22 cellular contexts compared by ENCODE assay signal in the genomic region with DNA sequence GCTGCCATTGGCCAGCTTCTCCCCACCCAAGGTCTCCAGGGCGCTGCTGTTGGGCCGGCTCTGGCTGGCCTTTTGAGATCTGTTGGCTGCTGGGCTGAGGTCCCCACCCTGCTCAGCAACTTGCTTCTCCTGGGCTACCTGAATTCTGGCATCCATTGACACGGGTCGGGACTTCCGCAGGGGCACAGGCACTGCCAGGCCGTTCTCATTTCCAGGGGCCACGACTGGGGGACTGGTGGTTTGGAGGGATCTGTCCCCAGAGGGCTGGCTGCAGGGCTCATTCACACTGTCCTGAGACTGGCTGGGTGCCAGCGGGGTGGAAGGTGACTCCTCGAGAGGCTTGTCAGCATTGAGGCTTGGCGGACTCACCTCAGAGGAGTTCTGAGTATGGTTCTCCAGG.
DNase-seq lines count a peak whose midpoint lies in the region; ATAC-seq, FAIRE-seq and TF ChIP-seq lines count a peak whose summit lies in the region.
"Had no signal": no experiment of that assay in that cellular context is flagged by ENCODE, and none has a peak within 500 bp of the region (broad histone marks: within the 10 kb centered on the region; RNA-seq: fewer than 3 reads in every experiment).

No MANE protein-coding gene starts in this region.

- peaks cover 0 to 5% of the 10 kb centered on the region in 2 experiments; a peak in 2 of 5 replicates for H3K4me1 ChIP-seq in K562 (replicated peaks in 1 of 2; ENCODE audit: control insufficient read depth in 2 of 2, insufficient read depth in 2 of 2, low read length in 2 of 2)
- peaks cover 9% of the 10 kb centered on the region for H3K4me1 ChIP-seq in upper lobe of right lung
- no peaks in the 10 kb centered on the region for H3K4me1 ChIP-seq in effector memory CD4-positive, alpha-beta T cell (ENCODE audit: control insufficient read depth, insufficient read depth, low read length, poor library complexity, severe bottlenecking)
- H3K4me1 ChIP-seq: HAP-1 had no signal

- no peak for TF ChIP-seq RAD21 in K562 (CRISPR knock-in tag; conservative IDR thresholded peaks at IDR 0.05 in 1 of 2, IDR thresholded peaks at IDR 0.05 in 1 of 2)

- peaks cover 3% of the 10 kb centered on the region; the same call in 1 of the 2 replicates for H4K20me1 ChIP-seq in K562 (replicated peaks; ENCODE audit: control insufficient read depth, insufficient read depth, low read length)

- in situ Hi-C loops in K562 (cut with MboI) = no loop called here

- H3K9ac ChIP-seq in K562 (ENCODE audit: insufficient read depth in 1 of 2, low read depth in 2 of 2, low read length in 2 of 2) = no peak overlapping the region

- TF ChIP-seq EP300 in K562 (IDR thresholded peaks at IDR 0.05; ENCODE audit: low read length) = no peak

- ATAC-seq in Right ventricle myocardium superior (ENCODE audit: poor library complexity) (peak; percentile 27), left cardiac atrium (no peak), K562 (no peak), left ventricle myocardium superior (peak; percentile 22), upper lobe of right lung (no peak)

- WGBS in K562 (ENCODE audit: insufficient coverage, low coverage, missing lambda C conversion rate) = 39% methylated on average over 10 of the region's 10 CpGs

- CTCF ChIA-PET in K562 (lab: Yijun Ruan, JAX; ENCODE audit: low intra/inter-chr PET ratio) = no interaction called here

- no peaks in the 10 kb centered on the region for H3K36me3 ChIP-seq in K562 (ENCODE audit: control insufficient read depth, insufficient read depth, low read length)
- peaks cover 41% of the 10 kb centered on the region for H3K36me3 ChIP-seq in upper lobe of right lung
- H3K36me3 ChIP-seq in effector memory CD4-positive, alpha-beta T cell (ENCODE audit: control insufficient read depth, insufficient read depth, low read length) = peaks cover 91% of the 10 kb centered on the region
- H3K36me3 ChIP-seq: HAP-1 had no signal

- H3K27me3 ChIP-seq in K562 (ENCODE audit: control insufficient read depth in 2 of 2, insufficient read depth in 2 of 2, low read length in 2 of 2) (peaks cover 0 to 8% of the 10 kb centered on the region in 2 experiments; a peak in 2 of 5 replicates), upper lobe of right lung (no peaks in the 10 kb centered on the region)
- H3K27me3 ChIP-seq in effector memory CD4-positive, alpha-beta T cell (replicated peaks; ENCODE audit: control insufficient read depth, insufficient read depth, low read length, poor library complexity, severe bottlenecking) = no peaks in the 10 kb centered on the region
- H3K27me3 ChIP-seq: SJSA1 had no signal

- H3K4me3 ChIP-seq in K562 (no peak overlapping the region), upper lobe of right lung (no peak overlapping the region)
- no peak overlapping the region for H3K4me3 ChIP-seq in effector memory CD4-positive, alpha-beta T cell (ENCODE audit: insufficient read depth, low read depth, low read length, poor library complexity, severe bottlenecking)
- H3K4me3 ChIP-seq: HAP-1, SJSA1 had no signal

- H3K4me2 ChIP-seq in K562 (ENCODE audit: insufficient read depth, low read length) = no peak overlapping the region

- no peak overlapping the region for H2AFZ ChIP-seq in K562 (ENCODE audit: low read depth, low read length)

- DNase-seq in Right ventricle myocardium superior = peak; percentile 68
- DNase-seq in left cardiac atrium = no peak
- no peak for DNase-seq in K562 (ENCODE audit: extremely low read depth in 1 of 4, low spot score in 3 of 4)
- DNase-seq in left ventricle myocardium superior = peak; percentile 65
- DNase-seq in upper lobe of right lung = peak; percentile 59
- no peak for DNase-seq in effector memory CD4-positive, alpha-beta T cell
- no peak for DNase-seq in foreskin melanocyte
- DNase-seq in activated CD4-positive, alpha-beta T cell treated with anti-CD3 and anti-CD28 coated beads for 48 hours = no peak
- DNase-seq: ACHN; AML-193; Calu3; CD4-positive, CD25-positive, alpha-beta regulatory T cell; KBM-7; MV-4-11; NCI-H1417; NCI-H2029; NCI-H2171; NCI-H446 treated with DMSO at 0.1 percent for 48 hours; NCI-H748 treated with DMSO at 0.1 percent for 48 hours; RPMI8226 had no signal

- FAIRE-seq in K562 (lab: Jason Lieb, UNC) = no peak

- H3K79me2 ChIP-seq in K562 (ENCODE audit: control insufficient read depth, insufficient read depth, low read length) = no peaks in the 10 kb centered on the region

- POLR2A ChIA-PET in K562 (lab: Yijun Ruan, JAX) = no interaction called here

- TF ChIP-seq CTCF in K562 (IDR thresholded peaks at IDR 0.05 in 2 of 3, conservative IDR thresholded peaks at IDR 0.05 in 1 of 3; ENCODE audit: insufficient read depth in 2 of 3, low read depth in 1 of 3, low read length in 3 of 3) (no peak), upper lobe of right lung (IDR thresholded peaks at IDR 0.05) (no peak)

- no peaks in the 10 kb centered on the region for H3K9me1 ChIP-seq in K562 (ENCODE audit: control insufficient read depth, insufficient read depth, low read length)

- H3K27ac ChIP-seq in K562 (ENCODE audit: extremely low read depth, low read depth, low read length) (no peak overlapping the region), upper lobe of right lung (peak overlapping the region; percentile 24)
- no peak overlapping the region for H3K27ac ChIP-seq in effector memory CD4-positive, alpha-beta T cell (ENCODE audit: insufficient read depth, low read length, poor library complexity, severe bottlenecking)
- H3K27ac ChIP-seq: SJSA1 had no signal

- no peaks in the 10 kb centered on the region for H3K9me3 ChIP-seq in K562 (replicated peaks; ENCODE audit: control insufficient read depth, insufficient read depth, low read depth, low read length)
- H3K9me3 ChIP-seq in upper lobe of right lung = no peaks in the 10 kb centered on the region
- H3K9me3 ChIP-seq in effector memory CD4-positive, alpha-beta T cell (ENCODE audit: control insufficient read depth, low read length) = no peaks in the 10 kb centered on the region
- H3K9me3 ChIP-seq: HAP-1, SJSA1 had no signal

- intact Hi-C loops in Right ventricle myocardium superior (cut with DNase I) (no loop called here), left cardiac atrium (cut with DNase I) (no loop called here), K562 (cut with micrococcal nuclease) (no loop called here), left ventricle myocardium superior (cut with micrococcal nuclease) (no loop called here), upper lobe of right lung (cut with DNase I) (no loop called here)

- no TSS peak for BruUV-seq in K562 (replicated peaks; lab: Mats Ljungman, UMichigan)

- TF ChIP-seq POLR2A in K562 (conservative IDR thresholded peaks at IDR 0.05) = no peak

TF ChIP-seq in K562, 482 proteins besides CTCF, POLR2A, EP300 and RAD21:
- peak; percentile 22; the same call in 1 of the 2 replicates for TF ChIP-seq NFIC (IDR thresholded peaks at IDR 0.05)
- no peak for TF ChIP-seq SIX5 (IDR thresholded peaks at IDR 0.05; ENCODE audit: borderline replicate concordance in 1 of 2, insufficient read depth in 1 of 2, low read depth in 1 of 2, low read length in 2 of 2)
- no peak for TF ChIP-seq GABPB1 (CRISPR knock-in tag; IDR thresholded peaks at IDR 0.05)

Comparison
In these comparisons a context has a peak if more than half of its experiments do, and no peak if none do; other contexts are left out.
1. ATAC-seq: peak in Right ventricle myocardium superior (single experiment) and left ventricle myocardium superior (single experiment); none in left cardiac atrium (0 of 2), K562 (single experiment) and upper lobe of right lung (single experiment).
2. DNase-seq: peak in Right ventricle myocardium superior (single experiment), left ventricle myocardium superior (single experiment) and upper lobe of right lung (single experiment); none in left cardiac atrium (single experiment), K562 (0 of 4), effector memory CD4-positive, alpha-beta T cell (0 of 3), foreskin melanocyte (single experiment) and activated CD4-positive, alpha-beta T cell treated with anti-CD3 and anti-CD28 coated beads for 48 hours (single experiment).